1 cellular context compared by ENCODE assay signal in the genomic region with DNA sequence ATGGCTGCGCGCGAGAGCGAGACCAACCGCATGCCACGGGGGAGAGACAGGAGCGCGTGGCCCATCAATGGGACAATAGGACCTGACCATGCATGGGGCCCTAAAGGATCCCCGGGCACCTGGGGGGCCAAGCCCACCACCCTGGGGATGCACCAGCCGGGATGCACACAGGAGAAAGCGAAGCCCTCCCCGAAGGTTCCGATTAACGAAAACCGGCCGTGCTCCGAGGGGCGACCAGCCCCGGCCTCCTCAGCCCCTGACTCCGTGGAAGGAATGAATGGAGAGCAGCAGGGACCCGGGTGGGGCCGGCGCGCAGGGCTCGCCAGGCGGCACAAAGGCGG.
A peak's percentile ranks its signal among the peaks of the same experiment; 100 is the strongest.
TF ChIP-seq lines count a peak whose summit lies in the region.

No MANE protein-coding gene starts in this region.

TF ChIP-seq in HepG2, 621 proteins besides CTCF, POLR2A, EP300 and RAD21 (continued from another document and continues in another):
- TF ChIP-seq ZNF407 (CRISPR knock-in tag; IDR thresholded peaks at IDR 0.05; ENCODE audit: not compliant biosample characterization) (no peak), KLF13 (CRISPR knock-in tag; IDR thresholded peaks at IDR 0.05) (no peak), ZFY (CRISPR knock-in tag; IDR thresholded peaks at IDR 0.05) (no peak), HNF1A (IDR thresholded peaks at IDR 0.05; ENCODE audit: low read depth) (no peak), HNF1A (CRISPR knock-in tag; IDR thresholded peaks at IDR 0.05; ENCODE audit: borderline replicate concordance) (no peak), KLF12 (CRISPR knock-in tag; IDR thresholded peaks at IDR 0.05; ENCODE audit: borderline replicate concordance) (no peak), KLF11 (CRISPR knock-in tag; IDR thresholded peaks at IDR 0.05) (no peak; the same call in 1 of the 2 replicates), AHR (CRISPR knock-in tag; IDR thresholded peaks at IDR 0.05) (no peak), ZNF432 (CRISPR knock-in tag; IDR thresholded peaks at IDR 0.05; ENCODE audit: borderline replicate concordance) (no peak), ZNF335 (CRISPR knock-in tag; IDR thresholded peaks at IDR 0.05) (no peak), ZC3H13 (CRISPR knock-in tag; IDR thresholded peaks at IDR 0.05) (0 out of 2 replicates have a peak, but pooled peaks have one; percentile 24), ZNF280B (CRISPR knock-in tag; IDR thresholded peaks at IDR 0.05; ENCODE audit: borderline replicate concordance) (0 out of 2 replicates have a peak, but pooled peaks have one; percentile 52), SETDB1 (CRISPR knock-in tag; IDR thresholded peaks at IDR 0.05; ENCODE audit: borderline replicate concordance) (no peak), ZNF614 (CRISPR knock-in tag; IDR thresholded peaks at IDR 0.05; ENCODE audit: borderline replicate concordance) (no peak), ZNF672 (CRISPR knock-in tag; IDR thresholded peaks at IDR 0.05) (no peak), ADNP (CRISPR knock-in tag; IDR thresholded peaks at IDR 0.05) (no peak), ZSCAN31 (CRISPR knock-in tag; IDR thresholded peaks at IDR 0.05; ENCODE audit: low read depth) (no peak), FOXJ3 (CRISPR knock-in tag; IDR thresholded peaks at IDR 0.05; ENCODE audit: borderline replicate concordance) (no peak), SP1 (IDR thresholded peaks at IDR 0.05) (no peak), SP1 (CRISPR knock-in tag; IDR thresholded peaks at IDR 0.05) (0 out of 2 replicates have a peak, but pooled peaks have one; percentile 12), JDP2 (CRISPR knock-in tag; IDR thresholded peaks at IDR 0.05; ENCODE audit: borderline replicate concordance) (no peak), SRSF4 (IDR thresholded peaks at IDR 0.05; ENCODE audit: low read depth, low read length, poor library complexity, severe bottlenecking) (no peak), FIP1L1 (IDR thresholded peaks at IDR 0.05; ENCODE audit: borderline replicate concordance, insufficient read depth, low read depth, low read length) (no peak), ZBTB42 (CRISPR knock-in tag; IDR thresholded peaks at IDR 0.05) (no peak), ZKSCAN1 (IDR thresholded peaks at IDR 0.05; ENCODE audit: low read length) (no peak), ZNF766 (CRISPR knock-in tag; IDR thresholded peaks at IDR 0.05; ENCODE audit: borderline replicate concordance) (0 out of 2 replicates have a peak, but pooled peaks have one; percentile 2), ZNF230 (CRISPR knock-in tag; IDR thresholded peaks at IDR 0.05) (no peak), NBN (conservative IDR thresholded peaks at IDR 0.05) (no peak), PITX1 (CRISPR knock-in tag; IDR thresholded peaks at IDR 0.05) (no peak), ZNF616 (CRISPR knock-in tag; IDR thresholded peaks at IDR 0.05; ENCODE audit: low read depth) (0 out of 2 replicates have a peak, but pooled peaks have one; percentile 45), HOXD1 (CRISPR knock-in tag; IDR thresholded peaks at IDR 0.05) (0 out of 2 replicates have a peak, but pooled peaks have one; percentile 0), MLX (CRISPR knock-in tag; IDR thresholded peaks at IDR 0.05) (no peak)
- TF ChIP-seq, protein P1, sequence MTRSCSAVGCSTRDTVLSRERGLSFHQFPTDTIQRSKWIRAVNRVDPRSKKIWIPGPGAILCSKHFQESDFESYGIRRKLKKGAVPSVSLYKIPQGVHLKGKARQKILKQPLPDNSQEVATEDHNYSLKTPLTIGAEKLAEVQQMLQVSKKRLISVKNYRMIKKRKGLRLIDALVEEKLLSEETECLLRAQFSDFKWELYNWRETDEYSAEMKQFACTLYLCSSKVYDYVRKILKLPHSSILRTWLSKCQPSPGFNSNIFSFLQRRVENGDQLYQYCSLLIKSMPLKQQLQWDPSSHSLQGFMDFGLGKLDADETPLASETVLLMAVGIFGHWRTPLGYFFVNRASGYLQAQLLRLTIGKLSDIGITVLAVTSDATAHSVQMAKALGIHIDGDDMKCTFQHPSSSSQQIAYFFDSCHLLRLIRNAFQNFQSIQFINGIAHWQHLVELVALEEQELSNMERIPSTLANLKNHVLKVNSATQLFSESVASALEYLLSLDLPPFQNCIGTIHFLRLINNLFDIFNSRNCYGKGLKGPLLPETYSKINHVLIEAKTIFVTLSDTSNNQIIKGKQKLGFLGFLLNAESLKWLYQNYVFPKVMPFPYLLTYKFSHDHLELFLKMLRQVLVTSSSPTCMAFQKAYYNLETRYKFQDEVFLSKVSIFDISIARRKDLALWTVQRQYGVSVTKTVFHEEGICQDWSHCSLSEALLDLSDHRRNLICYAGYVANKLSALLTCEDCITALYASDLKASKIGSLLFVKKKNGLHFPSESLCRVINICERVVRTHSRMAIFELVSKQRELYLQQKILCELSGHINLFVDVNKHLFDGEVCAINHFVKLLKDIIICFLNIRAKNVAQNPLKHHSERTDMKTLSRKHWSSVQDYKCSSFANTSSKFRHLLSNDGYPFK (CRISPR knock-in tag; IDR thresholded peaks at IDR 0.05; ENCODE audit: borderline replicate concordance): peak; percentile 29; the same call in 1 of the 2 replicates
- TF ChIP-seq, protein P2, sequence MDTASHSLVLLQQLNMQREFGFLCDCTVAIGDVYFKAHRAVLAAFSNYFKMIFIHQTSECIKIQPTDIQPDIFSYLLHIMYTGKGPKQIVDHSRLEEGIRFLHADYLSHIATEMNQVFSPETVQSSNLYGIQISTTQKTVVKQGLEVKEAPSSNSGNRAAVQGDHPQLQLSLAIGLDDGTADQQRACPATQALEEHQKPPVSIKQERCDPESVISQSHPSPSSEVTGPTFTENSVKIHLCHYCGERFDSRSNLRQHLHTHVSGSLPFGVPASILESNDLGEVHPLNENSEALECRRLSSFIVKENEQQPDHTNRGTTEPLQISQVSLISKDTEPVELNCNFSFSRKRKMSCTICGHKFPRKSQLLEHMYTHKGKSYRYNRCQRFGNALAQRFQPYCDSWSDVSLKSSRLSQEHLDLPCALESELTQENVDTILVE (CRISPR knock-in tag; IDR thresholded peaks at IDR 0.05): no peak
